ENCODE assay signal across 25 cellular contexts in the genomic region with DNA sequence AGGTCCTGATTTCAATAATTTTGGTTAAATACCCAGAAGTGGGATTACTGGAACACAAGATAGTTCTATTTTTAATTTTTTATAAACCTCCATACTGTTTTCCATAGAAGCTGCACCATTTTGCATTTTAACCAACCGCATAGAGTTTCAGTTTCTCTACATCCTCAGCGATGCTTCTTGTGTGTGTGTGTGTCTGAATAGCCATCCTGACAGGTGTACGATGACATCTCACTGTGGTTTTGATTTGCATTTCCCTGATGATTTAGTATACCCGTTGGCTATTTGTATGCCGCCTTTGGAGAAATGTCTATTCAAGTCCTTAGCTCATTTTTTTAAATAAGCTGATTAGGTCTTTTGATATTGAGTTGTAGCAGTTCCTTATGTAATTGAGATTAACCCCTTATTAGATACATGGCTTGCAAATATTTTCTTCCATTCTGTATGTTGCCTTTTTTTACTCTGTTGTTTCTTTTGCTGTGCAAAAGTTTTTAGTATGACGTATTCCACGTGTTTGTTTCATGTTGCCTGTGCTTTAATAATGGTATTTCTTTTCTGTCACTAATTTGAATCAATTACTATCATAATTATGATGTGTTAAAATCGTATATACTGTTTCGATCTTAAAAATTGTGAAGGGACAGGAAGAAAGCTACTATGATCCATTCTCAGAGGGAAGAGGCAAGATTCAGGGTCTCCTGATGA.
DNase-seq lines count a peak whose midpoint lies in the region; ATAC-seq and TF ChIP-seq lines count a peak whose summit lies in the region.
"Had no signal": no experiment of that assay in that cellular context is flagged by ENCODE, and none has a peak within 500 bp of the region (broad histone marks: within the 10 kb centered on the region; RNA-seq: fewer than 3 reads in every experiment).

No MANE protein-coding gene starts in this region.

- no peaks in the 10 kb centered on the region for H3K4me1 Mint-ChIP-seq in natural killer cell

- no peaks in the 10 kb centered on the region for H3K27me3 Mint-ChIP-seq in natural killer cell (ENCODE audit: low read depth in 2 of 2)

- H3K4me3 ChIP-seq in left lung, result no peak overlapping the region
- H3K4me3 ChIP-seq: body of pancreas, hepatocyte, PC-9, right atrium auricular region, SK-N-MC had no signal

- H3K36me3 ChIP-seq in left lung, result no peaks in the 10 kb centered on the region
- H3K36me3 ChIP-seq: neutrophil, right atrium auricular region had no signal

- H3K27ac Mint-ChIP-seq in natural killer cell, result no peak overlapping the region
- H3K27ac Mint-ChIP-seq: activated naive CD4-positive, alpha-beta T cell treated with anti-CD3 and anti-CD28 coated beads, Interleukin-2, amount 50 U/mL, for 72 hours; HFFc6 had no signal

- CTCF ChIA-PET in HEK293T (lab: Yijun Ruan, JAX), result no interaction called here

- H3K9me3 ChIP-seq in left lung, result no peaks in the 10 kb centered on the region
- H3K9me3 ChIP-seq: body of pancreas, neutrophil, right atrium auricular region had no signal

- POLR2A ChIA-PET in HEK293T (lab: Yijun Ruan, JAX), result no interaction called here

- no peaks in the 10 kb centered on the region for H3K4me1 ChIP-seq in left lung
- H3K4me1 ChIP-seq: body of pancreas, right atrium auricular region had no signal

- no peak overlapping the region for H3K4me3 Mint-ChIP-seq in natural killer cell
- H3K4me3 Mint-ChIP-seq: activated T-cell treated with anti-CD3 and anti-CD28 coated beads, Interleukin-2, amount 50 U/mL, for 4 hours; HFFc6 had no signal

- intact Hi-C loops in left lung (cut with DNase I), result no loop called here
- intact Hi-C loops in natural killer cell (cut with micrococcal nuclease), result no loop called here

- ATAC-seq in GM18517 (IDR thresholded peaks at IDR 0.05; ENCODE audit: unreplicated experiment) (peak; percentile 83), GM21717 (IDR thresholded peaks at IDR 0.05; ENCODE audit: unreplicated experiment) (peak; percentile 76), HG03520 (IDR thresholded peaks at IDR 0.05; ENCODE audit: unreplicated experiment) (peak; percentile 60), left lung (no peak), natural killer cell (no peak)
- ATAC-seq: activated naive CD4-positive, alpha-beta T cell treated with anti-CD3 and anti-CD28 coated beads, Interleukin-2, amount 50 U/mL, for 72 hours; activated T-cell treated with anti-CD3 and anti-CD28 coated beads, Interleukin-2, amount 50 U/mL, for 4 hours; body of pancreas; esophagus mucosa had no signal

- no peak overlapping the region for H3K27ac ChIP-seq in left lung
- H3K27ac ChIP-seq: body of pancreas, hepatocyte, neutrophil, PC-9, right atrium auricular region, SK-N-MC had no signal

- peak; percentile 44 for DNase-seq in RPMI8226
- no peak for DNase-seq in left lung
- no peak for DNase-seq in HEK293T (ENCODE audit: extremely low spot score)
- DNase-seq in middle frontal gyrus (ENCODE audit: extremely low spot score, low spot score), result no peak
- DNase-seq in natural killer cell, result no peak
- DNase-seq: activated CD4-positive, alpha-beta T cell treated with anti-CD3 and anti-CD28 coated beads, Interleukin-2, amount 50 U/mL, for 48 hours; activated T-cell treated with anti-CD3 and anti-CD28 coated beads, Interleukin-2, amount 50 U/mL, for 4 hours; body of pancreas; Calu3; dermis blood vessel endothelial cell; GDM1; HFFc6; kidney; NCI-H1092; NCI-H345; PC-9 had no signal

- no peaks in the 10 kb centered on the region for H3K36me3 Mint-ChIP-seq in natural killer cell
- H3K36me3 Mint-ChIP-seq: activated naive CD4-positive, alpha-beta T cell treated with anti-CD3 and anti-CD28 coated beads, Interleukin-2, amount 50 U/mL, for 72 hours had no signal

- peaks cover 2 to 7% of the 10 kb centered on the region in 2 donors for H3K9me3 Mint-ChIP-seq in natural killer cell
- H3K9me3 Mint-ChIP-seq: activated naive CD4-positive, alpha-beta T cell treated with anti-CD3 and anti-CD28 coated beads, Interleukin-2, amount 50 U/mL, for 72 hours; activated T-cell treated with anti-CD3 and anti-CD28 coated beads, Interleukin-2, amount 50 U/mL, for 4 hours had no signal

- no peak for TF ChIP-seq CTCF in left lung (IDR thresholded peaks at IDR 0.05)
- no peak for TF ChIP-seq CTCF in natural killer cell (IDR thresholded peaks at IDR 0.05)

- no peaks in the 10 kb centered on the region for H3K27me3 ChIP-seq in left lung
- H3K27me3 ChIP-seq: body of pancreas, hepatocyte, neutrophil, right atrium auricular region had no signal

TF ChIP-seq in HEK293T, 16 proteins besides CTCF, POLR2A, EP300 and RAD21:
- TF ChIP-seq SUZ12 (IDR thresholded peaks at IDR 0.05) (no peak), L3MBTL2 (conservative IDR thresholded peaks at IDR 0.05) (no peak), SP1 (IDR thresholded peaks at IDR 0.05) (no peak), BHLHE40 (IDR thresholded peaks at IDR 0.05; ENCODE audit: borderline replicate concordance) (no peak), FOXA1 (IDR thresholded peaks at IDR 0.05) (no peak), ELF4 (IDR thresholded peaks at IDR 0.05) (no peak), LEF1 (IDR thresholded peaks at IDR 0.05; ENCODE audit: borderline replicate concordance) (no peak), ZNF384 (IDR thresholded peaks at IDR 0.05) (no peak), HDGF (IDR thresholded peaks at IDR 0.05; ENCODE audit: borderline replicate concordance) (no peak), FOXK2 (IDR thresholded peaks at IDR 0.05) (no peak), NFRKB (IDR thresholded peaks at IDR 0.05) (no peak), CTBP1 (IDR thresholded peaks at IDR 0.05; ENCODE audit: borderline replicate concordance) (no peak), TARDBP (IDR thresholded peaks at IDR 0.05) (no peak), FOXM1 (IDR thresholded peaks at IDR 0.05; ENCODE audit: borderline replicate concordance) (no peak)
- TF ChIP-seq, protein P1, sequence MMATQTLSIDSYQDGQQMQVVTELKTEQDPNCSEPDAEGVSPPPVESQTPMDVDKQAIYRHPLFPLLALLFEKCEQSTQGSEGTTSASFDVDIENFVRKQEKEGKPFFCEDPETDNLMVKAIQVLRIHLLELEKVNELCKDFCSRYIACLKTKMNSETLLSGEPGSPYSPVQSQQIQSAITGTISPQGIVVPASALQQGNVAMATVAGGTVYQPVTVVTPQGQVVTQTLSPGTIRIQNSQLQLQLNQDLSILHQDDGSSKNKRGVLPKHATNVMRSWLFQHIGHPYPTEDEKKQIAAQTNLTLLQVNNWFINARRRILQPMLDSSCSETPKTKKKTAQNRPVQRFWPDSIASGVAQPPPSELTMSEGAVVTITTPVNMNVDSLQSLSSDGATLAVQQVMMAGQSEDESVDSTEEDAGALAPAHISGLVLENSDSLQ (IDR thresholded peaks at IDR 0.05), result no peak

Comparison
In these comparisons a context has a peak if more than half of its experiments do, and no peak if none do; other contexts are left out.
1. ATAC-seq: peak in GM18517 (single experiment), GM21717 (single experiment) and HG03520 (single experiment); none in left lung (single experiment) and natural killer cell (0 of 3).